In genomic region chr15:75361989-75362641, GRCh38 we compare ENCODE assay signal across 17 cellular contexts.
"Had no signal": no experiment of that assay in that cellular context is flagged by ENCODE, and none has a peak within 500 bp of the region (broad histone marks: within the 10 kb centered on the region; RNA-seq: fewer than 3 reads in every experiment).

No MANE protein-coding gene starts in this region.

- ATAC-seq: activated T-cell treated with anti-CD3 and anti-CD28 coated beads, Interleukin-2, amount 50 U/mL, for 72 hours; gastroesophageal sphincter; heart left ventricle; left lobe of liver had no signal

- H3K9me3 ChIP-seq: esophagus muscularis mucosa, gastroesophageal sphincter, heart left ventricle, tibial artery had no signal

- H3K4me3 ChIP-seq: esophagus muscularis mucosa, gastroesophageal sphincter, heart left ventricle, lung, tibial artery had no signal

- H3K27ac ChIP-seq: esophagus muscularis mucosa, gastroesophageal sphincter, heart left ventricle, tibial artery had no signal

- DNase-seq: activated CD4-positive, alpha-beta T cell treated with anti-CD3 and anti-CD28 coated beads, Interleukin-2, amount 50 U/mL, for 48 hours; activated gamma-delta T cell; activated T-cell treated with anti-CD3 and anti-CD28 coated beads, Interleukin-2, amount 50 U/mL, for 72 hours; cerebellar nuclear complex; cortex of kidney; effector CD4-positive, alpha-beta T cell; heart left ventricle; stimulated activated CD4-positive, alpha-beta T cell treated with anti-CD3 and anti-CD28 coated beads, Interleukin-2, amount 100 ng/mL, for 24 hours; stimulated activated naive CD4-positive, alpha-beta T cell treated with Interleukin-2 at 50 U/mL for 16 hours had no signal

- H3K27me3 ChIP-seq: esophagus muscularis mucosa, gastroesophageal sphincter, heart left ventricle, tibial artery had no signal

- FAIRE-seq: bronchial epithelial cell, TTC549, urothelium cell line had no signal
